8 cellular contexts compared by ENCODE assay signal in the genomic region with DNA sequence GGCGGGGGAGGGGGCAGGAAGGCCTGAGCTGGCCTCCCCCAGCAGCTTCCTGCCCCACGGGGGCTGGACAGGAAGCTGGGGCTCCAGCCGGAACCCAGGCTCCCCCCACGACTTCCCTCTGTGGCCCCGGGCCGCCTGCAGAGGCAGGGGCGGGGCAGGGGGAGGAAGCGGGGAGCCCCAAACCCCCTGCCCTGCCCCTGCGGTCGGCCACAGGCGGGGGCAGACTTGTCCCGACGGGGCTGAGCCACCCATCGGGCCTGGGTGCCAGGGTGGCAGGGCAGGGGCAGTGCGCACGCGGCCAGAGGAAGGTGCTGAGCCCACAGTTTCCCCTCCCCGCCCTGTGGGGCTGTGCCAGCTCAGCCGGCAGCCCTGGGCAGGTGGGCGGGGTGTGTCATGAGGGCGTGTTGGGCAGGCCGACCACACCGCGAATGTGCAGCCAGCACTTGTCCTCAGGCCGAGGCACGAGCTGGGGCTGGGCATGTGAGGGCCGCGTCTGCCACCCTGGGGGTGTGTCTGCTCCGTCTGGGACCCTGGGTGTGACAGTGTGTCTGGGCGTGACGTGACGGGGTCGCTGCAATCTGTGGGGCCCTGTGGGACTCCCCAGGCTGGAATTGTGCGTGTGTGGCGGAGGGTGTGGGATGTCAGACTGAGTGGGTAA. TPM values are rescaled to one million over a fixed set of nuclear protein-coding genes. Genes with fewer than 3 reads are reported as not detected.
DNase-seq lines count a peak whose midpoint lies in the region; ATAC-seq and TF ChIP-seq lines count a peak whose summit lies in the region.

No MANE protein-coding gene starts in this region.

- H3K9ac ChIP-seq in KMS-11 (peak overlapping the region; percentile 86), mucosa of stomach (ENCODE audit: low read length) (peak overlapping the region; percentile 78)

- no peaks in the 10 kb centered on the region for H4K20me1 ChIP-seq in KMS-11 (ENCODE audit: insufficient read depth)

- no peaks in the 10 kb centered on the region; the same call in 1 of the 2 replicates for H3K36me3 ChIP-seq in KMS-11 (ENCODE audit: insufficient read depth)
- H3K36me3 ChIP-seq in mucosa of stomach (ENCODE audit: control insufficient read depth, insufficient read depth, low read length), result no peaks in the 10 kb centered on the region

- peak overlapping the region; percentile 87 for H3K4me2 ChIP-seq in KMS-11

- H3K4me1 ChIP-seq in KMS-11 (ENCODE audit: low read depth, poor library complexity, severe bottlenecking), result peaks cover 41% of the 10 kb centered on the region
- H3K4me1 ChIP-seq in mucosa of stomach (ENCODE audit: control insufficient read depth, insufficient read depth, low read length), result peaks cover 72% of the 10 kb centered on the region

- DNase-seq in Caki2 (ENCODE audit: low read depth), result peak; percentile 76
- peak; percentile 84 for DNase-seq in activated CD4-positive, alpha-beta T cell treated with anti-CD3 and anti-CD28 coated beads, Interleukin-2, amount 50 U/mL, for 1 hour
- peak; percentile 91 for DNase-seq in effector CD4-positive, alpha-beta T cell
- peak; percentile 76 to 90 for DNase-seq in stimulated activated CD8-positive, alpha-beta memory T cell treated with anti-CD3 and anti-CD28 coated beads, Interleukin-7, amount 100 ng/mL, for 48 hours (ENCODE audit: extremely low read depth in 1 of 2, low read depth in 1 of 2)
- no peak for DNase-seq in COR-L47 (lab: John Stamatoyannopoulos, UW)

- H3K27ac ChIP-seq in KMS-11, result peak overlapping the region; percentile 88

- in situ Hi-C loops in Caki2 (cut with HindIII; ENCODE audit: low pct_unique_long_range_greater_than_20kb, low sequenced_read_pairs), result no loop called here

- TF ChIP-seq CTCF in KMS-11 (conservative IDR thresholded peaks at IDR 0.05; ENCODE audit: low read depth, low read length), result no peak

- peak; percentile 41 for ATAC-seq in GM21367 (IDR thresholded peaks at IDR 0.05; ENCODE audit: unreplicated experiment)

- H2AFZ ChIP-seq in KMS-11 (ENCODE audit: low read depth), result peak overlapping the region; percentile 39; the same call in 1 of the 2 replicates

- H3K27me3 ChIP-seq in KMS-11 (ENCODE audit: insufficient read depth, low read depth) (no peaks in the 10 kb centered on the region), mucosa of stomach (ENCODE audit: control insufficient read depth, insufficient read depth, low read length) (peaks cover 7% of the 10 kb centered on the region)

- H3K79me2 ChIP-seq in KMS-11 (ENCODE audit: insufficient read depth, low read depth), result peaks cover 19% of the 10 kb centered on the region

- H3K9me3 ChIP-seq in mucosa of stomach (ENCODE audit: control insufficient read depth, low read length), result no peaks in the 10 kb centered on the region

- H3K4me3 ChIP-seq in KMS-11 (IDR thresholded peaks at IDR 0.05; ENCODE audit: insufficient read depth, low read depth, low read length) (no peak overlapping the region), mucosa of stomach (ENCODE audit: low read length) (peak overlapping the region; percentile 49)

RNA-seq across cellular contexts. Expression of a gene that starts 17.7 kb away (rescaled TPM):
- 14.5 and 16.3 TPM in 2 replicates for total RNA-seq in Caki2 (2014; rRNA removed; shearing (Covaris generic); ENCODE audit: low replicate concordance)

RNA-seq across cellular contexts. Expression of a gene that starts 26.1 kb away (rescaled TPM):
- total RNA-seq in Caki2 (2014; rRNA removed; shearing (Covaris generic); ENCODE audit: low replicate concordance), result 5.2 and 7.2 TPM in 2 replicates

RNA-seq across cellular contexts. Expression of a gene that starts 36.3 kb away (rescaled TPM):
- total RNA-seq in Caki2 (2014; rRNA removed; shearing (Covaris generic); ENCODE audit: low replicate concordance), result 15.1 and 35.0 TPM in 2 replicates

RNA-seq across cellular contexts. Expression of a gene that starts 48.7 kb away (rescaled TPM):
- 4.1 and 7.5 TPM in 2 replicates for total RNA-seq in Caki2 (2014; rRNA removed; shearing (Covaris generic); ENCODE audit: low replicate concordance)
